ENCODE assay signal across 8 cellular contexts in the genomic region with DNA sequence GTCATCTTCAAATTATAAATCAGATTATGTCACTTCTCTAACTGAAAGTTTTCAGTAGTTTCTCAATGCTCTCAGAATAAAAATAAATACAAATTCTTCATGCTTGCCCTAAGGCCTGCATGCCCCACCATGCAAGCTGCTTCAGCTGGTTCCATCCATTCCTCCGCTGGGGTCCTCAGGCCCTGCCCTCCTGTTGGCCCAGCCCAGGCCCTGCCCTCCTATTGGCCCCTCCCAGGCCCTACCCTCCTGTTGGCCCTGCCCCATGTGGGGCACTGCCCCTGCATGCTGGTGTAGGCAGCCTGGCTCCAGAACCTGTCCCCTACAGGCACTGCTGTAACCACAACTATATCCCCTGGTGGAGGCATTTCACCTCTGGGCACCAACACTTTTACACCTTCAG.
"Had no signal": no experiment of that assay in that cellular context is flagged by ENCODE, and none has a peak within 500 bp of the region (broad histone marks: within the 10 kb centered on the region; RNA-seq: fewer than 3 reads in every experiment).

No MANE protein-coding gene starts in this region.

- DNase-seq: H9, HCEC 1CT, IMR-90 had no signal

- FAIRE-seq: H1, H54, HTR-8/SVneo, K562 had no signal

- H3K4me2 ChIP-seq: GM23338 had no signal

- H3K4me3 ChIP-seq: GM23338, K562 had no signal

- ATAC-seq: GM23338, K562 had no signal
